28 cellular contexts compared by ENCODE assay signal in the genomic region with DNA sequence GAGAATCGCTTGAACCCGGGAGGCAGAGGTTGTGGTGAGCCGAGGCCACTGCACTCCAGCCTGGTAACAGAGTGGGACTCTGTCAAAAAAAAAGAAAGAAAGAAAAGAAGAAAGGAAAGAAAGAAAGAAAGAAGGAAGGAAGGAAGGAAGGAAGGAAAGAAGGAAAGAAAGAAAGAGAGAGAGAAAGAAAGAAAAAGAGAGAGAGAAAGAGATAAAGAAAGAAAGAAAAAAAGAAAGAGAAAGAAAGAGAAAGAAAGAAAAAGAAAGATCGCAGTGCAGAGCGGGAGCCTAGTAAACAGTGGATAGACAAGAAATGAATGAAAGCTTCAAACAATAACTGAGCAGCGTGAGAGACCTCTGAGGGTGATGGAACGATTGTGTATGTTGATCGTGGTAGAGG. TPM values are rescaled to one million over a fixed set of nuclear protein-coding genes. Genes with fewer than 3 reads are reported as not detected.
DNase-seq lines count a peak whose midpoint lies in the region; ATAC-seq, FAIRE-seq and TF ChIP-seq lines count a peak whose summit lies in the region.
"Had no signal": no experiment of that assay in that cellular context is flagged by ENCODE, and none has a peak within 500 bp of the region (broad histone marks: within the 10 kb centered on the region; RNA-seq: fewer than 3 reads in every experiment).

No MANE protein-coding gene starts in this region.

- H3K4me3 ChIP-seq in HEK293 (ENCODE audit: low read depth, low read length) (no peak overlapping the region), K562 (no peak overlapping the region), aorta (ENCODE audit: low read length in 2 of 2) (no peak overlapping the region)
- H3K4me3 ChIP-seq: BLaER1, GM12878 had no signal

- peaks cover 7 to 24% (median 19%) of the 10 kb centered on the region in 3 donors for H3K27me3 Mint-ChIP-seq in CD14-positive monocyte (ENCODE audit: low read depth in 3 of 3)

- H3K9me1 ChIP-seq in K562 (ENCODE audit: control insufficient read depth, insufficient read depth, low read length): no peaks in the 10 kb centered on the region

- TF ChIP-seq POLR2A in K562 (conservative IDR thresholded peaks at IDR 0.05): no peak

- no peaks in the 10 kb centered on the region for H3K79me2 ChIP-seq in K562 (ENCODE audit: control insufficient read depth, insufficient read depth, low read length)

- DNase-seq in CD14-positive monocyte (ENCODE audit: low spot score) (no peak), K562 (ENCODE audit: extremely low read depth in 1 of 4, low spot score in 3 of 4) (no peak), aorta (no peak), C1 segment of cervical spinal cord (lab: John Stamatoyannopoulos, UW) (no peak), NCI-H2107 (lab: John Stamatoyannopoulos, UW) (no peak)
- DNase-seq: 8988T; ACHN; BE2C; CD4-positive, alpha-beta memory T cell; CD4-positive, CD25-positive, alpha-beta regulatory T cell; CD8-positive, alpha-beta memory T cell; COR-L47; DMS 273 treated with DMSO at 0.1 percent for 48 hours; DMS153; DMS53; DMS79; DND-41; EL; GDM1 had no signal

- TF ChIP-seq CTCF in CD14-positive monocyte (IDR thresholded peaks at IDR 0.05): peak; percentile 8
- no peak for TF ChIP-seq CTCF in HEK293 (tag by site-specific recombination; IDR thresholded peaks at IDR 0.05)
- no peak for TF ChIP-seq CTCF in K562 (IDR thresholded peaks at IDR 0.05 in 2 of 3, conservative IDR thresholded peaks at IDR 0.05 in 1 of 3; ENCODE audit: insufficient read depth in 2 of 3, low read depth in 1 of 3, low read length in 3 of 3)

- POLR2A ChIA-PET in HEK293 (lab: Yijun Ruan, JAX): no interaction called here
- POLR2A ChIA-PET in K562 (lab: Yijun Ruan, JAX): interaction anchor here (0.7 to 1.7 kb wide), 2 partner anchors 9 to 231 kb away, joined by 3 to 6 read pairs; no protein-coding TSS in a partner anchor

- H3K27me3 ChIP-seq in K562 (ENCODE audit: control insufficient read depth in 2 of 2, insufficient read depth in 2 of 2, low read length in 2 of 2) (peaks cover 32 to 36% of the 10 kb centered on the region in 2 experiments), aorta (ENCODE audit: control insufficient read depth in 1 of 2, insufficient read depth in 2 of 2, low read length in 1 of 2) (no peaks in the 10 kb centered on the region)
- H3K27me3 ChIP-seq: BE2C had no signal

- WGBS in K562 (ENCODE audit: insufficient coverage, low coverage, missing lambda C conversion rate): under 1% methylated on average over 8 of the region's 8 CpGs
- 86 to 90% methylated on average over 8 of the region's 8 CpGs for WGBS in aorta, 2 donors

- ATAC-seq in K562: no peak
- ATAC-seq in aorta (ENCODE audit: low FRiP score): no peak
- ATAC-seq: GM12878 had no signal

- no peak for TF ChIP-seq EP300 in K562 (IDR thresholded peaks at IDR 0.05; ENCODE audit: low read length)

- no peak overlapping the region for H3K9ac ChIP-seq in K562 (ENCODE audit: insufficient read depth in 1 of 2, low read depth in 2 of 2, low read length in 2 of 2)
- H3K9ac ChIP-seq: BLaER1 had no signal

- in situ Hi-C loops in K562 (cut with MboI): no loop called here

- peaks cover 2% of the 10 kb centered on the region for H3K4me1 ChIP-seq in HEK293 (ENCODE audit: control insufficient read depth, insufficient read depth, low read length)
- peaks cover 0 to 9% of the 10 kb centered on the region in 2 experiments; a peak in 4 of 5 replicates for H3K4me1 ChIP-seq in K562 (replicated peaks in 1 of 2; ENCODE audit: control insufficient read depth in 2 of 2, insufficient read depth in 2 of 2, low read length in 2 of 2)
- no peaks in the 10 kb centered on the region for H3K4me1 ChIP-seq in aorta (ENCODE audit: control insufficient read depth in 1 of 2, insufficient read depth in 2 of 2, low read length in 2 of 2)
- H3K4me1 ChIP-seq: BE2C, BLaER1 had no signal

- intact Hi-C loops in CD14-positive monocyte (cut with micrococcal nuclease): no loop called here
- intact Hi-C loops in K562 (cut with micrococcal nuclease): no loop called here
- intact Hi-C loops in aorta (cut with DNase I): no loop called here

- no peak overlapping the region for H3K4me2 ChIP-seq in K562 (ENCODE audit: insufficient read depth, low read length)
- H3K4me2 ChIP-seq: BLaER1 had no signal

- no peaks in the 10 kb centered on the region for H3K36me3 ChIP-seq in HEK293 (ENCODE audit: control insufficient read depth in 2 of 2, insufficient read depth in 1 of 2, low read length in 2 of 2)
- H3K36me3 ChIP-seq in K562 (ENCODE audit: control insufficient read depth, insufficient read depth, low read length): no peaks in the 10 kb centered on the region
- no peaks in the 10 kb centered on the region for H3K36me3 ChIP-seq in aorta (ENCODE audit: control insufficient read depth in 1 of 2, insufficient read depth in 2 of 2, low read length in 1 of 2)
- H3K36me3 ChIP-seq: BE2C, BLaER1 had no signal

- peaks cover 17% of the 10 kb centered on the region for H3K4me1 Mint-ChIP-seq in CD14-positive monocyte
- H3K4me1 Mint-ChIP-seq: CD4-positive, alpha-beta memory T cell; CD4-positive, CD25-positive, alpha-beta regulatory T cell; CD8-positive, alpha-beta memory T cell had no signal

- no peak overlapping the region for H3K27ac Mint-ChIP-seq in CD14-positive monocyte
- H3K27ac Mint-ChIP-seq: CD4-positive, alpha-beta memory T cell; CD4-positive, CD25-positive, alpha-beta regulatory T cell had no signal

- CTCF ChIA-PET in HEK293 (lab: Yijun Ruan, JAX): no interaction called here
- CTCF ChIA-PET in K562 (lab: Yijun Ruan, JAX; ENCODE audit: low intra/inter-chr PET ratio): no interaction called here

- H3K9me3 Mint-ChIP-seq in CD14-positive monocyte: peaks cover 0 to 2% (median 0%) of the 10 kb centered on the region in 7 donors
- H3K9me3 Mint-ChIP-seq: CD8-positive, alpha-beta memory T cell had no signal

- H2AFZ ChIP-seq in K562 (ENCODE audit: low read depth, low read length): no peak overlapping the region

- H4K20me1 ChIP-seq in K562 (replicated peaks; ENCODE audit: control insufficient read depth, insufficient read depth, low read length): no peaks in the 10 kb centered on the region
- H4K20me1 ChIP-seq: BLaER1 had no signal

- H3K36me3 Mint-ChIP-seq in CD14-positive monocyte: no peaks in the 10 kb centered on the region
- H3K36me3 Mint-ChIP-seq: CD4-positive, alpha-beta memory T cell; CD4-positive, CD25-positive, alpha-beta regulatory T cell; CD8-positive, alpha-beta memory T cell had no signal

- no peak overlapping the region for H3K27ac ChIP-seq in HEK293 (ENCODE audit: extremely low read depth, low read depth, low read length)
- no peak overlapping the region for H3K27ac ChIP-seq in K562 (ENCODE audit: extremely low read depth, low read depth, low read length)
- no peak overlapping the region for H3K27ac ChIP-seq in aorta (ENCODE audit: low read depth in 1 of 2, low read length in 2 of 2)
- H3K27ac ChIP-seq: BLaER1, C4-2B had no signal

- FAIRE-seq in K562 (lab: Jason Lieb, UNC): no peak
- FAIRE-seq: A204.1, GM12878, GM12892, GM19239 had no signal

- BruUV-seq in K562 (replicated peaks; lab: Mats Ljungman, UMichigan): no TSS peak

- H3K4me3 Mint-ChIP-seq in CD14-positive monocyte: no peak overlapping the region
- H3K4me3 Mint-ChIP-seq: CD4-positive, alpha-beta memory T cell; CD4-positive, CD25-positive, alpha-beta regulatory T cell; CD8-positive, alpha-beta memory T cell had no signal

- H3K9me3 ChIP-seq in HEK293 (ENCODE audit: control insufficient read depth, insufficient read depth, low read depth, low read length): no peaks in the 10 kb centered on the region
- H3K9me3 ChIP-seq in K562 (replicated peaks; ENCODE audit: control insufficient read depth, insufficient read depth, low read depth, low read length): no peaks in the 10 kb centered on the region
- no peaks in the 10 kb centered on the region for H3K9me3 ChIP-seq in aorta (ENCODE audit: control insufficient read depth, low read length)
- H3K9me3 ChIP-seq: BE2C, BLaER1 had no signal

- TF ChIP-seq RAD21 in K562 (CRISPR knock-in tag; conservative IDR thresholded peaks at IDR 0.05 in 1 of 2, IDR thresholded peaks at IDR 0.05 in 1 of 2): no peak

TF ChIP-seq in HEK293, 187 proteins besides CTCF, POLR2A, EP300 and RAD21:
- TF ChIP-seq ZNF366 (tag by site-specific recombination; conservative IDR thresholded peaks at IDR 0.05) (peak; percentile 91), ZNF248 (tag by site-specific recombination; IDR thresholded peaks at IDR 0.05) (no peak)

TF ChIP-seq in K562, 482 proteins besides CTCF, POLR2A, EP300 and RAD21 (continues in another document):
- TF ChIP-seq ZNF347 (CRISPR knock-in tag; IDR thresholded peaks at IDR 0.05; ENCODE audit: low read depth) (no peak), ZNF512 (tag; IDR thresholded peaks at IDR 0.05) (peak; percentile 95)

RNA-seq across cellular contexts. Expression of gene GRHL3, which starts 20.6 kb away (rescaled TPM):
- polyA plus RNA-seq in CD14-positive monocyte: not detected
- not detected in 2 replicates for total RNA-seq in K562 (2011; cell fraction: chromatin; rRNA removed; ENCODE audit: low replicate concordance)
- not detected in 2 replicates for total RNA-seq in K562 (2011; cell fraction: nucleolus; rRNA removed)
- total RNA-seq in K562 (2011; cell fraction: nucleoplasm; rRNA removed): not detected in 2 replicates
- not detected in 2 replicates for total RNA-seq in K562 (2014; rRNA removed)
- total RNA-seq in K562 (2014; rRNA removed; fragmentation: Illumina TruSeq; extraction: Trizol): not detected in 2 replicates
- total RNA-seq in K562 (2015; rRNA removed; fragmentation: Illumina TruSeq; extraction: Trizol): not detected in 2 replicates
- not detected in 2 replicates for total RNA-seq in K562 (2021)
- polyA plus RNA-seq in K562 (2011; rRNA removed): not detected in 2 replicates
- polyA plus RNA-seq in K562 (2011; cell fraction: cytosol; rRNA removed): not detected in 2 replicates
- polyA plus RNA-seq in K562 (2011; cell fraction: nucleus; rRNA removed): not detected in 2 replicates
- 0.13 and 0.35 TPM in 2 replicates for polyA plus RNA-seq in K562 (2012)
- polyA plus RNA-seq in K562 (2014; fragmentation: Illumina TruSeq; extraction: Trizol): 0.04 TPM in 1 of 2 replicates, not detected in the other
- polyA plus RNA-seq in K562 (2014; fragmentation: Nextera tagmentation; extraction: Ambion mirVana): under 1 TPM in 1 of 2 experiments, not detected in 1; 0.01 TPM
- polyA plus RNA-seq in K562 (2014; rRNA removed): 0.65 TPM in 1 of 2 replicates, not detected in the other
- polyA minus RNA-seq in K562 (2011; rRNA and poly(A)+ RNA removed): not detected in 2 replicates
- polyA minus RNA-seq in K562 (2011; cell fraction: cytosol; rRNA and poly(A)+ RNA removed): not detected in 2 replicates
- polyA minus RNA-seq in K562 (2011; cell fraction: nucleus; rRNA and poly(A)+ RNA removed): not detected in 2 replicates
- not detected for total RNA-seq in aorta
- under 1 TPM in 1 of 2 donors, not detected in 1; 0.08 TPM for polyA plus RNA-seq in aorta
- total RNA-seq: A673; CD4-positive, alpha-beta memory T cell; CD4-positive, CD25-positive, alpha-beta regulatory T cell; Daoy had no signal
- polyA plus RNA-seq: CD4-positive, alpha-beta memory T cell; CD4-positive, CD25-positive, alpha-beta regulatory T cell; CD8-positive, alpha-beta memory T cell had no signal
